In genomic region chr1:118918230-118918939, GRCh38 we compare ENCODE assay signal across 13 cellular contexts.
DNase-seq lines count a peak whose midpoint lies in the region; ATAC-seq and TF ChIP-seq lines count a peak whose summit lies in the region.
"Had no signal": no experiment of that assay in that cellular context is flagged by ENCODE, and none has a peak within 500 bp of the region (broad histone marks: within the 10 kb centered on the region; RNA-seq: fewer than 3 reads in every experiment).

No MANE protein-coding gene starts in this region.

- TF ChIP-seq CTCF in GM10266 (IDR thresholded peaks at IDR 0.05; ENCODE audit: control insufficient read depth, insufficient read depth, low read depth, missing control alignments) (no peak), esophagus muscularis mucosa (IDR thresholded peaks at IDR 0.05) (no peak)

- no peaks in the 10 kb centered on the region for H3K9me3 ChIP-seq in esophagus muscularis mucosa
- H3K9me3 ChIP-seq: upper lobe of left lung had no signal

- no peak overlapping the region for H3K4me3 ChIP-seq in esophagus muscularis mucosa
- H3K4me3 ChIP-seq: lung, upper lobe of left lung had no signal

- DNase-seq in GM10266 (ENCODE audit: extremely low spot score) (peak; percentile 4), HK-2 (ENCODE audit: unreplicated experiment) (no peak), HUDEP-2 (lab: John Stamatoyannopoulos, UW; ENCODE audit: unreplicated experiment in 76 of 76) (no peak), esophagus muscularis mucosa (ENCODE audit: extremely low spot score) (no peak), occipital lobe (lab: John Stamatoyannopoulos, UW) (no peak)
- DNase-seq: foreskin melanocyte, HFFc6, upper lobe of left lung, WERI-Rb-1 had no signal

- 86% methylated on average over 6 of the region's 6 CpGs for WGBS in esophagus muscularis mucosa

- intact Hi-C loops in esophagus muscularis mucosa (cut with DNase I) = no loop called here

- H3K36me3 ChIP-seq in esophagus muscularis mucosa = no peaks in the 10 kb centered on the region
- H3K36me3 ChIP-seq: upper lobe of left lung, WERI-Rb-1 had no signal

- TF ChIP-seq POLR2A in esophagus muscularis mucosa (IDR thresholded peaks at IDR 0.05; ENCODE audit: low read depth) = no peak

- ATAC-seq in GM19351 (IDR thresholded peaks at IDR 0.05; ENCODE audit: unreplicated experiment) (peak; percentile 88), HG02759 (IDR thresholded peaks at IDR 0.05; ENCODE audit: unreplicated experiment) (peak; percentile 65), HG03469 (IDR thresholded peaks at IDR 0.05; ENCODE audit: unreplicated experiment) (peak; percentile 86)

- no peak overlapping the region for H3K27ac ChIP-seq in esophagus muscularis mucosa (replicated peaks in 1 of 4)
- H3K27ac ChIP-seq: upper lobe of left lung, WERI-Rb-1 had no signal

- TF ChIP-seq EP300 in esophagus muscularis mucosa (IDR thresholded peaks at IDR 0.05) = no peak

- no peaks in the 10 kb centered on the region for H3K27me3 ChIP-seq in esophagus muscularis mucosa
- H3K27me3 ChIP-seq: upper lobe of left lung had no signal

- H3K4me1 ChIP-seq in esophagus muscularis mucosa = no peaks in the 10 kb centered on the region
- H3K4me1 ChIP-seq: upper lobe of left lung had no signal
